In the genomic region with DNA sequence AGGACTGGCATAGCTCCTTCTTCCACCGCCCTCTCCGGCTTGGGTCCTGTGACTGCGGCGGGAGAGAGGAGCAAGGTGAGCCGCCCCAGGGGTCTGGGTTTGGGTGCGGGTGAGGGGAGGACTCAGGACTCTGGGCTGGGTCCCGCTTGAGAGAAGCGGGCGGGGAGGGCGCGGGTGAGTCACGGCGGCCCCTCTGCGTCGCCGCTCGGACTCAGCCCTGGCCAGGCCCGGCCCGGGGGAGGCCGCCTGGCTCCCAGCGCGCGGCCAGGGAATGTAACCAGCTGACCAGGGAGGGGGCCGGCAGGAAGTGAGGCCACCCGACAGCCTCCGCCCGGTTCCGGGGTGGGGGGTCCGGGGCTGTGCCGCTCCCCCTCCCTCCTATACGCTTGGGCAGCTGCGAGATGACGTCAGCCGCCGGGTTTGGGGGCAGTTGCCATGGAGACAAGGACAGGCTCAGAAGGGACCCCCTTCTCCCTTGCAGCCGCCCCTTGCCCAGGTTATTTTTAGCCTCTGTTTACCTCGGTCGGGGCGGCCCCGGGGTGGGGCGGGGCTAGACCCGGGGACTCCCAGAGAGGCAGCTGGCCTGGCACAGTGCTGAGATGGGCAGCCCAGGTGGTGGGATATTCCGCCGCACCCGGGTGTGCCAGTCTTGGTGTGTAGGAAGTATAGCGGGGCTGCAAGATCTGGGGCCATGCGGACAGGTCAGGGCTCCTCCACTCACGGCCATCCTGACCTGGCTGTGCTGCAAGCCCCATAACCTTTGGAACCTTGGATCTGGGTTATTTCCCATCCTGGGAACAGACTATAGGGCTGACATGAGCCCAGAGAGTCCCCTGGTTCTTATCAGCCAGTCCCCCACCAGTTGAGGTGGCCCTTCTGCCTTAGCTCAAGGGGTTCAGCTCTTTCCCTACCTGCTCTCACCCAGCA, we compare ENCODE assay signal across 9 cellular contexts. TPM values are rescaled to one million over a fixed set of nuclear protein-coding genes. Genes with fewer than 3 reads are reported as not detected.
DNase-seq lines count a peak whose midpoint lies in the region; ATAC-seq and TF ChIP-seq lines count a peak whose summit lies in the region.
"Had no signal": no experiment of that assay in that cellular context is flagged by ENCODE, and none has a peak within 500 bp of the region (broad histone marks: within the 10 kb centered on the region; RNA-seq: fewer than 3 reads in every experiment).

No MANE protein-coding gene starts in this region.

- peaks cover 0 to 3% of the 10 kb centered on the region in 2 experiments; a peak in 1 of 3 replicates for H3K36me3 ChIP-seq in HEK293 (ENCODE audit: control insufficient read depth in 2 of 2, insufficient read depth in 1 of 2, low read length in 2 of 2)
- H3K36me3 ChIP-seq in transverse colon: no peaks in the 10 kb centered on the region

- peak; percentile 68 for DNase-seq in DMS 273 (lab: John Stamatoyannopoulos, UW; ENCODE audit: unreplicated experiment)
- no peak for DNase-seq in DMS 273 treated with DMSO at 0.1 percent for 48 hours (lab: John Stamatoyannopoulos, UW)
- peak in 2 of 3 donors; percentile 19 to 31 for DNase-seq in T-helper 17 cell
- DNase-seq in erythroblast (lab: John Stamatoyannopoulos, UW): peak; percentile 61 to 68
- peak; percentile 41 for DNase-seq in midbrain (lab: John Stamatoyannopoulos, UW)
- DNase-seq in transverse colon: peak; percentile 76
- DNase-seq in SIG-M5 treated with dmso at 0.1 percent for 504 hours (lab: John Stamatoyannopoulos, UW; ENCODE audit: unreplicated experiment): no peak

- in situ Hi-C loops in transverse colon (cut with MboI; ENCODE audit: low pct_ligation_motif_present in 1 of 4, low pct_unique_long_range_greater_than_20kb in 1 of 4, low sequenced_read_pairs in 3 of 4): no loop called here

- H3K27ac ChIP-seq in HEK293 (ENCODE audit: extremely low read depth, low read depth, low read length): no peak overlapping the region; the same call in 1 of the 2 replicates
- H3K27ac ChIP-seq in transverse colon: peak overlapping the region; percentile 88 to 92 (median 90)

- intact Hi-C loops in transverse colon (cut with DNase I; ENCODE audit: low total_unique reads): no loop called here

- H3K27me3 ChIP-seq in transverse colon: no peaks in the 10 kb centered on the region

- WGBS in transverse colon (ENCODE audit: low coverage in 1 of 2), 2 donors: 4% methylated on average over 26 of the region's 48 CpGs; no CpG with 5 or more reads in 1 of the 2 donors

- CTCF ChIA-PET in HEK293 (lab: Yijun Ruan, JAX): interaction anchor here (0.5 to 5.6 kb wide), 5 partner anchors 9 to 43 kb away, joined by 3 to 62 read pairs (median 4); no protein-coding TSS in a partner anchor

- peak overlapping the region; percentile 90 for H3K4me3 Mint-ChIP-seq in T-helper 17 cell

- peaks cover 15% of the 10 kb centered on the region for H3K27me3 Mint-ChIP-seq in T-helper 17 cell

- TF ChIP-seq POLR2A in erythroblast (IDR thresholded peaks at IDR 0.05; ENCODE audit: low read length) (peak; percentile 38), transverse colon (IDR thresholded peaks at IDR 0.05) (peak; percentile 56)

- no peaks in the 10 kb centered on the region for H3K36me3 Mint-ChIP-seq in T-helper 17 cell (ENCODE audit: low read depth)

- TF ChIP-seq CTCF in HEK293 (tag by site-specific recombination; IDR thresholded peaks at IDR 0.05) (no peak), transverse colon (IDR thresholded peaks at IDR 0.05) (no peak)

- peak overlapping the region; percentile 82 for H3K27ac Mint-ChIP-seq in T-helper 17 cell

- H3K9me3 ChIP-seq in HEK293 (ENCODE audit: control insufficient read depth, insufficient read depth, low read depth, low read length): no peaks in the 10 kb centered on the region
- no peaks in the 10 kb centered on the region for H3K9me3 ChIP-seq in T-helper 17 cell (ENCODE audit: control insufficient read depth, low read length, poor library complexity, severe bottlenecking)
- no peaks in the 10 kb centered on the region for H3K9me3 ChIP-seq in transverse colon

- POLR2A ChIA-PET in HEK293 (lab: Yijun Ruan, JAX): interaction anchor here (1.1 to 2.1 kb wide), 3 partner anchors 9 to 32 kb away, joined by 3 to 7 read pairs (median 4); a partner anchor contains a TSS

- H3K4me1 ChIP-seq in HEK293 (ENCODE audit: control insufficient read depth, insufficient read depth, low read length) (no peaks in the 10 kb centered on the region), transverse colon (peaks cover 8 to 30% (median 25%) of the 10 kb centered on the region in 4 donors)

- TF ChIP-seq EP300 in transverse colon (IDR thresholded peaks at IDR 0.05; ENCODE audit: low read depth): no peak

- peaks cover 27% of the 10 kb centered on the region for H3K4me1 Mint-ChIP-seq in T-helper 17 cell

- peak; percentile 71 for ATAC-seq in T-helper 17 cell

- H3K4me3 ChIP-seq in HEK293 (ENCODE audit: low read depth, low read length): peak overlapping the region; percentile 56
- H3K4me3 ChIP-seq in transverse colon: peak overlapping the region; percentile 55 to 75 (median 62)

TF ChIP-seq in HEK293, 187 proteins besides CTCF, POLR2A, EP300 and RAD21:
- no peak for TF ChIP-seq FEZF1 (tag by site-specific recombination; IDR thresholded peaks at IDR 0.05)
- TF ChIP-seq ZNF248 (tag by site-specific recombination; IDR thresholded peaks at IDR 0.05): no peak
- TF ChIP-seq KLF9 (tag by site-specific recombination; IDR thresholded peaks at IDR 0.05; ENCODE audit: low read depth): 0 out of 2 replicates have a peak, but pooled peaks have one; percentile 9

RNA-seq across cellular contexts. Expression of a gene that starts 1.6 kb away (rescaled TPM):
- total RNA-seq in T-helper 17 cell (10 to 100 TPM; 46.5 to 66.0 TPM), transverse colon (100 to 1,000 TPM in 1 of 4 donors, 10 to 100 TPM in 3; 11.2 to 141 (median 24.1) TPM)

RNA-seq across cellular contexts. Expression of a gene that starts 32.0 kb away (rescaled TPM):
- 10 to 100 TPM; 48.5 to 57.8 TPM for total RNA-seq in T-helper 17 cell
- total RNA-seq in transverse colon: 10 to 100 TPM; 40.0 to 46.8 (median 41.9) TPM

RNA-seq across cellular contexts. Expression of a gene that starts 46.9 kb away (rescaled TPM):
- total RNA-seq in T-helper 17 cell (not detected), transverse colon (not detected)
- total RNA-seq: glomerular endothelial cell had no signal

RNA-seq across cellular contexts. Expression of a gene that starts 49.3 kb away (rescaled TPM):
- total RNA-seq in T-helper 17 cell: 10 to 100 TPM; 76.4 to 87.5 TPM
- 100 to 1,000 TPM; 218 to 457 (median 386) TPM for total RNA-seq in transverse colon

Comparison
In these comparisons a context has a peak if more than half of its experiments do, and no peak if none do; other contexts are left out.
1. DNase-seq: peak in DMS 273 (single experiment), T-helper 17 cell (2 of 3), erythroblast (2 of 2), midbrain (single experiment) and transverse colon (single experiment); none in DMS 273 treated with DMSO at 0.1 percent for 48 hours (single experiment) and SIG-M5 treated with dmso at 0.1 percent for 504 hours (single experiment).